In the genomic region with DNA sequence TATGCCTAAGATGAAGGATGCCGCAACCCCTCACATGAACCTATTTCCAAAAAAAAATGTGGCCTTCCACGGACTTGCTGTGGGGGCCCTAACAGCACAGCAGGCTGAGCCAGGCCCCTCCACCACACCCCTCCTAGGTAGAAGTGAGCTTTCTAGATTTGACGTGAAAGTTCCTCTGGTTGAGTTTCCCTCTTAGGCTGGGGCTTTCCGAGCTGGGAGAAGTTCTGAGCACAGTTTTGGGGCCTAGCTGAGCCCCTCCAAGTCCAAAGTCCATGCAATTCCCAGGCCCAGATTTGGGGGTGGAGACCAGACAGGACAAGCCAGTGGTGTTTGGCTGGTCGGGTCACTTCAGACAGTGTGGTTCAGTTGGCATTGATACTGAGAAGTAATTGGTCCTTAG, we compare ENCODE assay signal across 10 cellular contexts. TPM values are rescaled to one million over a fixed set of nuclear protein-coding genes. Genes with fewer than 3 reads are reported as not detected.
DNase-seq lines count a peak whose midpoint lies in the region; ATAC-seq and TF ChIP-seq lines count a peak whose summit lies in the region.
"Had no signal": no experiment of that assay in that cellular context is flagged by ENCODE, and none has a peak within 500 bp of the region (broad histone marks: within the 10 kb centered on the region; RNA-seq: fewer than 3 reads in every experiment).

No MANE protein-coding gene starts in this region.

- peaks cover 5% of the 10 kb centered on the region for H3K4me1 Mint-ChIP-seq in activated T-helper 17 cell treated with anti-CD3 and anti-CD28 coated beads, Interleukin-2, amount 50 U/mL, for 72 hours
- peaks cover 13% of the 10 kb centered on the region for H3K4me1 Mint-ChIP-seq in T-helper 2 cell treated with Interferon-gamma antibody and Interleukin-4, amounts not matched to agents 5 μg/mL and 100 μg/mL, for 36 hours (ENCODE audit: low read depth)

- H3K4me1 ChIP-seq in trophoblast cell (ENCODE audit: control insufficient read depth in 1 of 2, insufficient read depth in 2 of 2, low read length in 2 of 2), result peaks cover 19 to 29% of the 10 kb centered on the region in 2 experiments

- peaks cover 34 to 46% of the 10 kb centered on the region in 2 experiments for H3K36me3 ChIP-seq in trophoblast cell (ENCODE audit: control insufficient read depth in 1 of 2, insufficient read depth in 2 of 2, low read length in 2 of 2)

- CTCF ChIA-PET in GM10248 (lab: Yijun Ruan, JAX), result interaction anchor here (0.6 to 10.2 kb wide), 24 partner anchors 8 to 481 kb away, joined by 3 to 685 read pairs (median 12); a partner anchor contains a TSS

- peak overlapping the region; percentile 43 for H2BK5ac ChIP-seq in trophoblast cell (ENCODE audit: low read depth, low read length, poor library complexity)

- H3K9me3 ChIP-seq in trophoblast cell (ENCODE audit: insufficient read depth, low read depth, low read length), result no peaks in the 10 kb centered on the region
- H3K9me3 ChIP-seq: upper lobe of left lung had no signal

- no peaks in the 10 kb centered on the region for H3K79me2 ChIP-seq in trophoblast cell (ENCODE audit: control insufficient read depth, insufficient read depth, low read length, poor library complexity)

- peak overlapping the region; percentile 15 for H3K4ac ChIP-seq in trophoblast cell (ENCODE audit: low read depth, low read length)

- peaks cover 5% of the 10 kb centered on the region for H3K36me3 Mint-ChIP-seq in activated T-helper 17 cell treated with anti-CD3 and anti-CD28 coated beads, Interleukin-2, amount 50 U/mL, for 72 hours (ENCODE audit: low read depth)
- peaks cover 15% of the 10 kb centered on the region for H3K36me3 Mint-ChIP-seq in T-helper 2 cell treated with Interferon-gamma antibody and Interleukin-4, amounts not matched to agents 5 μg/mL and 100 μg/mL, for 36 hours (ENCODE audit: low read depth)

- H4K12ac ChIP-seq in trophoblast cell (ENCODE audit: low read depth, low read length), result no peak overlapping the region

- H3K4me2 ChIP-seq in trophoblast cell (ENCODE audit: low read length), result no peak overlapping the region

- no peak overlapping the region for H2AK5ac ChIP-seq in trophoblast cell (ENCODE audit: low read length)

- POLR2A ChIA-PET in GM10248 (lab: Yijun Ruan, JAX), result interaction anchor here (0.9 to 1.4 kb wide), 2 partner anchors 21 to 30 kb away, joined by 3 to 16 read pairs; no protein-coding TSS in a partner anchor

- H2BK12ac ChIP-seq in trophoblast cell (ENCODE audit: low read length), result peak overlapping the region; percentile 24

- H3K18ac ChIP-seq in trophoblast cell (ENCODE audit: low read length), result no peak overlapping the region

- no peak overlapping the region for H3K23ac ChIP-seq in trophoblast cell (ENCODE audit: low read length)

- H3K14ac ChIP-seq in trophoblast cell (ENCODE audit: low read length), result peak overlapping the region; percentile 11

- peaks cover 27% of the 10 kb centered on the region for H3K79me1 ChIP-seq in trophoblast cell (ENCODE audit: low read length)

- peak overlapping the region; percentile 57 for H3K27ac Mint-ChIP-seq in activated T-helper 17 cell treated with anti-CD3 and anti-CD28 coated beads, Interleukin-2, amount 50 U/mL, for 72 hours
- no peak overlapping the region for H3K27ac Mint-ChIP-seq in T-helper 2 cell treated with Interferon-gamma antibody and Interleukin-4, amounts not matched to agents 5 μg/mL and 100 μg/mL, for 36 hours

- no peaks in the 10 kb centered on the region for H3K27me3 Mint-ChIP-seq in activated T-helper 17 cell treated with anti-CD3 and anti-CD28 coated beads, Interleukin-2, amount 50 U/mL, for 72 hours
- H3K27me3 Mint-ChIP-seq in T-helper 2 cell treated with Interferon-gamma antibody and Interleukin-4, amounts not matched to agents 5 μg/mL and 100 μg/mL, for 36 hours (ENCODE audit: low read depth), result peaks cover 12% of the 10 kb centered on the region

- no peaks in the 10 kb centered on the region for H3K27me3 ChIP-seq in trophoblast cell (ENCODE audit: insufficient read depth, low read length)
- H3K27me3 ChIP-seq: foreskin keratinocyte, upper lobe of left lung had no signal

- DNase-seq in GM10248 (ENCODE audit: extremely low spot score) (peak; percentile 68), trophoblast cell (no peak), middle frontal gyrus (ENCODE audit: extremely low spot score, low spot score) (no peak)
- no peak for DNase-seq in T-helper 2 cell treated with Interferon-gamma antibody and Interleukin-4, amounts not matched to agents 5 μg/mL and 100 μg/mL, for 36 hours (ENCODE audit: low spot score)

- H4K91ac ChIP-seq in trophoblast cell (ENCODE audit: low read depth, low read length), result peak overlapping the region; percentile 67

- H2AFZ ChIP-seq in trophoblast cell (ENCODE audit: insufficient read depth, low read length, poor library complexity), result no peak overlapping the region

- ATAC-seq in GM21786 (IDR thresholded peaks at IDR 0.05; ENCODE audit: unreplicated experiment), result peak; percentile 22
- no peak for ATAC-seq in activated T-helper 17 cell treated with anti-CD3 and anti-CD28 coated beads, Interleukin-2, amount 50 U/mL, for 72 hours (replicated peaks)
- no peak for ATAC-seq in GM21825 (IDR thresholded peaks at IDR 0.05; ENCODE audit: unreplicated experiment)
- no peak for ATAC-seq in HG03097 (IDR thresholded peaks at IDR 0.05; ENCODE audit: low FRiP score, unreplicated experiment)

- no peak overlapping the region for H3K9ac ChIP-seq in trophoblast cell (ENCODE audit: low read length)

- H3K4me3 ChIP-seq in trophoblast cell (ENCODE audit: low read depth, low read length), result no peak overlapping the region

- WGBS in trophoblast cell (ENCODE audit: extremely low coverage, insufficient coverage, insufficient read length), result no CpG with 5 or more reads among the region's 5 CpGs

- H2BK120ac ChIP-seq in trophoblast cell (ENCODE audit: insufficient read depth, low read length, poor library complexity), result peak overlapping the region; percentile 40

- no peaks in the 10 kb centered on the region for H3K9me3 Mint-ChIP-seq in activated T-helper 17 cell treated with anti-CD3 and anti-CD28 coated beads, Interleukin-2, amount 50 U/mL, for 72 hours
- H3K9me3 Mint-ChIP-seq in T-helper 2 cell treated with Interferon-gamma antibody and Interleukin-4, amounts not matched to agents 5 μg/mL and 100 μg/mL, for 36 hours, result no peaks in the 10 kb centered on the region

- peak overlapping the region; percentile 23 for H3K27ac ChIP-seq in trophoblast cell (ENCODE audit: low read depth, low read length)
- H3K27ac ChIP-seq: foreskin keratinocyte had no signal

- H3K4me3 Mint-ChIP-seq in activated T-helper 17 cell treated with anti-CD3 and anti-CD28 coated beads, Interleukin-2, amount 50 U/mL, for 72 hours, result peak overlapping the region; percentile 77
- H3K4me3 Mint-ChIP-seq in T-helper 2 cell treated with Interferon-gamma antibody and Interleukin-4, amounts not matched to agents 5 μg/mL and 100 μg/mL, for 36 hours, result no peak overlapping the region

- peak overlapping the region; percentile 20 for H4K8ac ChIP-seq in trophoblast cell (ENCODE audit: low read depth, low read length)

- no peak for TF ChIP-seq CTCF in GM10248 (IDR thresholded peaks at IDR 0.05; ENCODE audit: control extremely low read depth, extremely low read depth, low read depth, missing control alignments)

RNA-seq across cellular contexts. Expression of a gene that starts 13.8 kb away (rescaled TPM):
- total RNA-seq in activated T-helper 17 cell treated with anti-CD3 and anti-CD28 coated beads, Interleukin-2, amount 50 U/mL, for 72 hours, result 10 to 100 TPM in 1 of 2 donors, 1 to 10 TPM in 1; 9.4 to 21.0 TPM
- 49.4 and 51.1 TPM in 2 replicates for polyA plus RNA-seq in trophoblast cell (2013)

RNA-seq across cellular contexts. Expression of a gene that starts 24.2 kb away (rescaled TPM):
- 10 to 100 TPM; 25.0 to 51.1 TPM for total RNA-seq in activated T-helper 17 cell treated with anti-CD3 and anti-CD28 coated beads, Interleukin-2, amount 50 U/mL, for 72 hours
- polyA plus RNA-seq in trophoblast cell (2013), result 326 and 348 TPM in 2 replicates

RNA-seq across cellular contexts. Expression of a gene that starts 56.2 kb away (rescaled TPM):
- 1 to 10 TPM in 1 of 2 donors, under 1 TPM in 1; 0.28 to 1.3 TPM for total RNA-seq in activated T-helper 17 cell treated with anti-CD3 and anti-CD28 coated beads, Interleukin-2, amount 50 U/mL, for 72 hours
- 38.9 and 40.5 TPM in 2 replicates for polyA plus RNA-seq in trophoblast cell (2013)
